Comparison of ENCODE assay signal across 27 cellular contexts in the genomic region with DNA sequence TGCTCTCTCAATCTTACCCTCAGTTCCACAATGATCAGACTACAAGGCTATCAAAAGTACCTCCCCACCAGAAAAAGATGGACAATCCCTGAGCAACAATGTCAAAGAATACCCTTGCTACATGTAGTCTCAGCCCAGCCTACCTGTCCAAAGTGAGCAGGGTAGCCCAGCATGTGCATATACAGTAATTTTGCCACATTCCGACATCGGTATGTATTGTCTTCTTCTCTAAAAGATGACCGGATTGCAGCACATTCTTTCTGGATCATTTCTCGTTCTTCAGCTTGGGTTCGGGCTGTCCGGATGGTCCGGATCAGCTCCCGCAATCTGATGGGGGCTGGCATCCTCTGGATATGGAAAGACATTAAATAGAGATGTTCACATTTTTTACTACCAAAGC.
"Had no signal": no experiment of that assay in that cellular context is flagged by ENCODE, and none has a peak within 500 bp of the region (broad histone marks: within the 10 kb centered on the region; RNA-seq: fewer than 3 reads in every experiment).

No MANE protein-coding gene starts in this region.

- H3K36me3 ChIP-seq: colonic mucosa, prostate gland, uterus had no signal

- DNase-seq: colonic mucosa; effector CD8-positive, alpha-beta T cell; endodermal cell; foreskin keratinocyte; heart left ventricle; kidney; naive thymus-derived CD8-positive, alpha-beta T cell; pancreas; sigmoid colon; spleen; stimulated activated CD4-positive, alpha-beta T cell treated with anti-CD3 and anti-CD28 coated beads, Interleukin-4, amount 100 ng/mL, for 4 hours; stimulated activated naive B cell treated with anti-CD40 and anti-IgM and Interleukin-4, amounts not matched to agents 10 μg/mL and 1 μg/mL and 100 μg/mL, for 72 hours; upper lobe of right lung; uterus had no signal

- H3K9me3 Mint-ChIP-seq: dendritic cell treated with granulocyte-macrophage colony-stimulating factor and Interleukin-4, amounts not matched to agents 40 ng/mL and 50 ng/mL, for 4 days; endodermal cell; memory B cell; naive thymus-derived CD8-positive, alpha-beta T cell; stimulated activated naive B cell treated with anti-CD40 and anti-IgM and Interleukin-4, amounts not matched to agents 10 μg/mL and 1 μg/mL and 100 μg/mL, for 72 hours; stimulated activated naive CD8-positive, alpha-beta T cell treated with anti-CD3 and anti-CD28 coated beads, Interleukin-15, Interleukin-2, amounts not matched to agents 100 ng/mL and 50 ng/mL, for 24 hours had no signal

- FAIRE-seq: endothelial cell of umbilical vein, kidney, pancreas had no signal

- H2AFZ ChIP-seq: hepatocyte had no signal

- H3K4me1 ChIP-seq: foreskin keratinocyte, prostate gland had no signal

- H3K4me2 ChIP-seq: hepatocyte had no signal

- H3K4me3 ChIP-seq: colonic mucosa, esophagus muscularis mucosa, gastroesophageal sphincter, heart left ventricle, hepatocyte, lung, pancreas, prostate gland, right atrium auricular region, sigmoid colon, spleen, thoracic aorta, tibial nerve, upper lobe of right lung, uterus had no signal

- ATAC-seq: foreskin keratinocyte; gastroesophageal sphincter; heart left ventricle; left lobe of liver; naive thymus-derived CD8-positive, alpha-beta T cell; pancreas; stimulated activated naive B cell treated with anti-CD40 and anti-IgM and Interleukin-4, amounts not matched to agents 10 μg/mL and 1 μg/mL and 100 μg/mL, for 72 hours; upper lobe of right lung had no signal

- H3K9me3 ChIP-seq: colonic mucosa, esophagus muscularis mucosa, gastroesophageal sphincter, heart left ventricle, pancreas, prostate gland, right atrium auricular region, sigmoid colon, spleen, thoracic aorta, tibial nerve, upper lobe of right lung, uterus had no signal

- H3K27ac Mint-ChIP-seq: dendritic cell treated with granulocyte-macrophage colony-stimulating factor and Interleukin-4, amounts not matched to agents 40 ng/mL and 50 ng/mL, for 4 days; endodermal cell; memory B cell; stimulated activated naive B cell treated with anti-CD40 and anti-IgM and Interleukin-4, amounts not matched to agents 10 μg/mL and 1 μg/mL and 100 μg/mL, for 72 hours; stimulated activated naive CD8-positive, alpha-beta T cell treated with anti-CD3 and anti-CD28 coated beads, Interleukin-15, Interleukin-2, amounts not matched to agents 100 ng/mL and 50 ng/mL, for 24 hours had no signal

- H3K4me1 Mint-ChIP-seq: endodermal cell had no signal

- H3K27me3 ChIP-seq: colonic mucosa, esophagus muscularis mucosa, foreskin keratinocyte, gastroesophageal sphincter, heart left ventricle, hepatocyte, pancreas, right atrium auricular region, sigmoid colon, spleen, tibial nerve, upper lobe of right lung, uterus had no signal

- H3K4me3 Mint-ChIP-seq: dendritic cell treated with granulocyte-macrophage colony-stimulating factor and Interleukin-4, amounts not matched to agents 40 ng/mL and 50 ng/mL, for 4 days; endodermal cell; memory B cell; naive thymus-derived CD8-positive, alpha-beta T cell; stimulated activated naive B cell treated with anti-CD40 and anti-IgM and Interleukin-4, amounts not matched to agents 10 μg/mL and 1 μg/mL and 100 μg/mL, for 72 hours; stimulated activated naive CD8-positive, alpha-beta T cell treated with anti-CD3 and anti-CD28 coated beads, Interleukin-15, Interleukin-2, amounts not matched to agents 100 ng/mL and 50 ng/mL, for 24 hours had no signal

- H3K27me3 Mint-ChIP-seq: dendritic cell treated with granulocyte-macrophage colony-stimulating factor and Interleukin-4, amounts not matched to agents 40 ng/mL and 50 ng/mL, for 4 days; memory B cell; naive thymus-derived CD8-positive, alpha-beta T cell; stimulated activated naive B cell treated with anti-CD40 and anti-IgM and Interleukin-4, amounts not matched to agents 10 μg/mL and 1 μg/mL and 100 μg/mL, for 72 hours; stimulated activated naive CD8-positive, alpha-beta T cell treated with anti-CD3 and anti-CD28 coated beads, Interleukin-15, Interleukin-2, amounts not matched to agents 100 ng/mL and 50 ng/mL, for 24 hours had no signal

- H3K27ac ChIP-seq: colonic mucosa, esophagus muscularis mucosa, foreskin keratinocyte, gastroesophageal sphincter, heart left ventricle, hepatocyte, pancreas, prostate gland, right atrium auricular region, sigmoid colon, thoracic aorta, tibial nerve, upper lobe of right lung, uterus had no signal
